8 cellular contexts compared by ENCODE assay signal in the genomic region with DNA sequence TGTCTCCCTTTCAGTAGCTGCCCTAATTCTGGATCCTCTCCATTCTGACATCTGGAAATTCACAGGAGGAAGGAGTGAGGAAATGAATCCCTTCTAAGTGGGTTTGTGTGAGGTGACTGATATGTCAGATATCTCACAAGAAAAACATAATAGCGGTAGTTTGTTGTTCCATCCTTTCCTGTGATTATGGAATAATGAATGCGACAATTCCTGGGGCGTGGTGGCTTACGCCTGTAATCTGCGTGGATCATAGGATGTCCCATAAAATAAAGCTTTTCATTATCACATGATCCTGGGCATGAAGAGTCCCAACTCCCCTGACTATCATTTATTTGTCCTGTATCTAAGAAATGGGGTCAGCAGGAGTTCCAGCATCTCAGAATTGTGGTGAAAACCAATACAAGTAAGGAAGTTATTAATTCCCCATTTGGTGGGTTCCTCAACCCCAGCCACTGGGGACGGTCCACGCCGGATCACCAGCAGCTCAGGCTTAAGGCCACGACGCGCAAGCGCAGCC. TPM values are rescaled to one million over a fixed set of nuclear protein-coding genes. Genes with fewer than 3 reads are reported as not detected.
DNase-seq lines count a peak whose midpoint lies in the region; ATAC-seq and TF ChIP-seq lines count a peak whose summit lies in the region.

No MANE protein-coding gene starts in this region.

- 41 to 42% methylated on average over 12 of the region's 12 CpGs for WGBS in mesodermal cell (ENCODE audit: insufficient coverage in 2 of 2), 2 experiments
- 7 to 8% methylated on average over 12 of the region's 12 CpGs for WGBS in aorta, 2 donors
- WGBS in lower leg skin, 2 donors = 5 to 9% methylated on average over 10 to 12 of the region's 12 CpGs

- peak overlapping the region; percentile 93 for H3K27ac Mint-ChIP-seq in stimulated activated naive CD8-positive, alpha-beta T cell treated with anti-CD3 and anti-CD28 coated beads, Interleukin-15, Interleukin-2, amounts not matched to agents 100 ng/mL and 50 ng/mL, for 24 hours

- ATAC-seq in stimulated activated naive CD8-positive, alpha-beta T cell treated with anti-CD3 and anti-CD28 coated beads, Interleukin-15, Interleukin-2, amounts not matched to agents 100 U/mL and 50 U/mL, for 24 hours = no peak
- ATAC-seq in aorta (ENCODE audit: low FRiP score) (peak; percentile 12), GM18498 (IDR thresholded peaks at IDR 0.05; ENCODE audit: unreplicated experiment) (no peak)

- no peaks in the 10 kb centered on the region for H3K9me3 ChIP-seq in breast epithelium
- no peaks in the 10 kb centered on the region for H3K9me3 ChIP-seq in mesodermal cell (ENCODE audit: control insufficient read depth, low read length)
- no peaks in the 10 kb centered on the region for H3K9me3 ChIP-seq in aorta (ENCODE audit: control insufficient read depth, low read length)

- H3K36me3 Mint-ChIP-seq in stimulated activated naive CD8-positive, alpha-beta T cell treated with anti-CD3 and anti-CD28 coated beads, Interleukin-15, Interleukin-2, amounts not matched to agents 100 ng/mL and 50 ng/mL, for 24 hours (ENCODE audit: low read depth) = peaks cover 30% of the 10 kb centered on the region

- no peak for TF ChIP-seq CTCF in breast epithelium (IDR thresholded peaks at IDR 0.05)
- no peak for TF ChIP-seq CTCF in lower leg skin (IDR thresholded peaks at IDR 0.05)

- peak overlapping the region; percentile 92 to 95 for H3K27ac ChIP-seq in breast epithelium
- peak overlapping the region; percentile 95 for H3K27ac ChIP-seq in mesodermal cell (ENCODE audit: low read depth, low read length, severe bottlenecking)
- peak overlapping the region; percentile 56 to 73 for H3K27ac ChIP-seq in aorta (ENCODE audit: low read depth in 1 of 2, low read length in 2 of 2)

- no peak for DNase-seq in stimulated activated naive CD8-positive, alpha-beta T cell treated with anti-CD3 and anti-CD28 coated beads, Interleukin-15, Interleukin-2, amounts not matched to agents 100 U/mL and 50 U/mL, for 24 hours
- DNase-seq in breast epithelium (ENCODE audit: low spot score in 2 of 2) = no peak
- DNase-seq in aorta = no peak
- DNase-seq in lower leg skin (ENCODE audit: low spot score in 2 of 2) = no peak
- DNase-seq in ACHN = no peak

- no peaks in the 10 kb centered on the region for H3K27me3 Mint-ChIP-seq in stimulated activated naive CD8-positive, alpha-beta T cell treated with anti-CD3 and anti-CD28 coated beads, Interleukin-15, Interleukin-2, amounts not matched to agents 100 ng/mL and 50 ng/mL, for 24 hours

- TF ChIP-seq POLR2A in breast epithelium (IDR thresholded peaks at IDR 0.05) (no peak), lower leg skin (IDR thresholded peaks at IDR 0.05) (no peak)

- H3K4me3 ChIP-seq in breast epithelium = peak overlapping the region; percentile 89 to 95 (median 92)
- peak overlapping the region; percentile 88 for H3K4me3 ChIP-seq in mesodermal cell (ENCODE audit: extremely low read depth, insufficient read depth, low read length, poor library complexity, severe bottlenecking)
- no peak overlapping the region for H3K4me3 ChIP-seq in aorta (ENCODE audit: low read length in 2 of 2)
- no peak overlapping the region for H3K4me3 ChIP-seq in lower leg skin (ENCODE audit: low read depth, poor library complexity, severe bottlenecking)

- no peaks in the 10 kb centered on the region for H3K9me3 Mint-ChIP-seq in stimulated activated naive CD8-positive, alpha-beta T cell treated with anti-CD3 and anti-CD28 coated beads, Interleukin-15, Interleukin-2, amounts not matched to agents 100 ng/mL and 50 ng/mL, for 24 hours

- H3K4me1 Mint-ChIP-seq in stimulated activated naive CD8-positive, alpha-beta T cell treated with anti-CD3 and anti-CD28 coated beads, Interleukin-15, Interleukin-2, amounts not matched to agents 100 ng/mL and 50 ng/mL, for 24 hours (ENCODE audit: low read depth) = peaks cover 35% of the 10 kb centered on the region

- peak overlapping the region; percentile 95 for H3K4me3 Mint-ChIP-seq in stimulated activated naive CD8-positive, alpha-beta T cell treated with anti-CD3 and anti-CD28 coated beads, Interleukin-15, Interleukin-2, amounts not matched to agents 100 ng/mL and 50 ng/mL, for 24 hours

- H3K4me1 ChIP-seq in breast epithelium = peaks cover 0 to 11% of the 10 kb centered on the region in 2 donors
- peaks cover 9% of the 10 kb centered on the region for H3K4me1 ChIP-seq in mesodermal cell (ENCODE audit: control insufficient read depth, insufficient read depth, low read length, poor library complexity, severe bottlenecking)
- H3K4me1 ChIP-seq in aorta (ENCODE audit: control insufficient read depth in 1 of 2, insufficient read depth in 2 of 2, low read length in 2 of 2) = peaks cover 2% of the 10 kb centered on the region in 2 donors

- intact Hi-C loops in breast epithelium (cut with DNase I; ENCODE audit: low total_unique reads) = no loop called here
- intact Hi-C loops in aorta (cut with DNase I) = loop anchor here in 1 of 2 donors (5.0 to 10.0 kb wide), 2 partner anchors 57 to 111 kb away; partner anchors contain the start of gene CAMLG
- intact Hi-C loops in lower leg skin (cut with DNase I; ENCODE audit: low total_unique reads) = no loop called here

- in situ Hi-C loops in ACHN (cut with HindIII; ENCODE audit: low pct_ligation_motif_present, low pct_unique_long_range_greater_than_20kb, low sequenced_read_pairs) = no loop called here

- no peaks in the 10 kb centered on the region for H3K27me3 ChIP-seq in breast epithelium
- no peaks in the 10 kb centered on the region for H3K27me3 ChIP-seq in aorta (ENCODE audit: control insufficient read depth in 1 of 2, insufficient read depth in 2 of 2, low read length in 1 of 2)

- H3K36me3 ChIP-seq in breast epithelium (no peaks in the 10 kb centered on the region), mesodermal cell (ENCODE audit: control insufficient read depth, insufficient read depth, low read length) (peaks cover 39% of the 10 kb centered on the region), aorta (ENCODE audit: control insufficient read depth in 1 of 2, insufficient read depth in 2 of 2, low read length in 1 of 2) (peaks cover 0 to 3% of the 10 kb centered on the region in 2 donors)

RNA-seq across cellular contexts. Expression of gene C5orf24, which starts 0.4 kb away (rescaled TPM):
- total RNA-seq in breast epithelium = 10 to 100 TPM; 33.4 to 44.5 (median 41.6) TPM
- 51.1 TPM for polyA plus RNA-seq in mesodermal cell (2013, experiment 1 of 2)
- polyA plus RNA-seq in mesodermal cell (2013, experiment 2 of 2) = 56.1 TPM
- total RNA-seq in aorta = 10 to 100 TPM; 59.0 to 71.4 TPM
- 10 to 100 TPM; 32.6 to 33.3 TPM for polyA plus RNA-seq in aorta
- 10 to 100 TPM; 21.5 to 31.2 (median 25.9) TPM for total RNA-seq in lower leg skin

RNA-seq across cellular contexts. Expression of gene TXNDC15, which starts 28.8 kb away (rescaled TPM):
- total RNA-seq in breast epithelium (10 to 100 TPM; 68.0 to 80.0 (median 74.9) TPM), aorta (10 to 100 TPM; 79.2 to 79.6 TPM), lower leg skin (10 to 100 TPM; 32.4 to 71.7 (median 49.7) TPM)
- 40.8 TPM for polyA plus RNA-seq in mesodermal cell (2013, experiment 1 of 2)
- polyA plus RNA-seq in mesodermal cell (2013, experiment 2 of 2) = 40.5 TPM
- polyA plus RNA-seq in aorta = 100 to 1,000 TPM in 1 of 2 donors, 10 to 100 TPM in 1; 67.7 to 122 TPM

RNA-seq across cellular contexts. Expression of gene PCBD2, which starts 59.5 kb away (rescaled TPM):
- 10 to 100 TPM in 1 of 3 donors, 1 to 10 TPM in 2; 6.9 to 11.0 (median 8.8) TPM for total RNA-seq in breast epithelium
- polyA plus RNA-seq in mesodermal cell (2013, experiment 1 of 2) = 3.9 TPM
- 3.6 TPM for polyA plus RNA-seq in mesodermal cell (2013, experiment 2 of 2)
- total RNA-seq in aorta = 1 to 10 TPM; 7.5 to 9.2 TPM
- polyA plus RNA-seq in aorta = 1 to 10 TPM; 2.8 to 2.9 TPM
- 10 to 100 TPM in 1 of 4 donors, 1 to 10 TPM in 3; 2.3 to 10.6 (median 5.5) TPM for total RNA-seq in lower leg skin

Comparison
In these comparisons a context has a peak if more than half of its experiments do, and no peak if none do; other contexts are left out.
1. H3K4me3 ChIP-seq: peak in breast epithelium (3 of 3) and mesodermal cell (single experiment); none in aorta (0 of 2) and lower leg skin (single experiment).
2. Peak in every context shown above with its lines, with median percentiles within 50 percentile points of each other: H3K27ac ChIP-seq.